In genomic region chr17:62965649-62966425, GRCh38 we compare ENCODE assay signal across 8 cellular contexts. TPM values are rescaled to one million over a fixed set of nuclear protein-coding genes. Genes with fewer than 3 reads are reported as not detected.
DNase-seq lines count a peak whose midpoint lies in the region; ATAC-seq, FAIRE-seq and TF ChIP-seq lines count a peak whose summit lies in the region.

TANC2 (plus strand) TSS chr17:62966235; CDS start chr17:63009560, 43,325 bp downstream.

- peak within 1 kb of the TSS; percentile 99 for H3K4me3 ChIP-seq in coronary artery

- no peaks in the 10 kb centered on the region for H3K27me3 ChIP-seq in layer of hippocampus (ENCODE audit: control insufficient read depth, insufficient read depth, low read length)

- H3K27ac ChIP-seq in coronary artery, result peak within 1 kb of the TSS; percentile 74 to 90
- peak within 1 kb of the TSS; percentile 93 for H3K27ac ChIP-seq in layer of hippocampus (ENCODE audit: low read depth, low read length)

- peak; percentile 64 for ATAC-seq in HG03135 (IDR thresholded peaks at IDR 0.05; ENCODE audit: unreplicated experiment)

- FAIRE-seq in GM12892 (lab: Jason Lieb, UNC), result no peak

- no peak for TF ChIP-seq CTCF in coronary artery (IDR thresholded peaks at IDR 0.05)

- TF ChIP-seq POLR2A in GM12892 (IDR thresholded peaks at IDR 0.05; ENCODE audit: low read depth, low read length), result no peak

- DNase-seq in GM12892 (ENCODE audit: insufficient read length), result peak; percentile 37
- peak; percentile 79 for DNase-seq in NCI-H510A (lab: John Stamatoyannopoulos, UW)
- peak; percentile 78 for DNase-seq in activated CD4-positive, alpha-beta T cell treated with anti-CD3 and anti-CD28 coated beads, Interleukin-2, amount 50 U/mL, for 1 hour
- peak; percentile 84 for DNase-seq in coronary artery (ENCODE audit: low spot score)
- DNase-seq in stimulated activated CD4-positive, alpha-beta T cell treated with anti-CD3 and anti-CD28 coated beads, Interleukin-15, amount 100 ng/mL, for 24 hours, result peak; percentile 83
- DNase-seq in NCI-H446 treated with DMSO at 0.1 percent for 48 hours (lab: John Stamatoyannopoulos, UW), result no peak

RNA-seq across cellular contexts. Expression of gene TANC2, which starts in this region (rescaled TPM):
- 0.06 TPM for polyA plus RNA-seq in GM12892 (2012; ENCODE audit: missing spikeins)
